ENCODE assay signal across 1 cellular context in genomic region chr9:34647084-34647403, GRCh38.
TF ChIP-seq lines count a peak whose summit lies in the region.

No MANE protein-coding gene starts in this region.

TF ChIP-seq in SK-N-SH, 30 proteins besides CTCF, POLR2A, EP300 and RAD21 (continued from another document):
- no peak for TF ChIP-seq ZBTB33 (IDR thresholded peaks at IDR 0.05; ENCODE audit: borderline replicate concordance, low read depth)
- no peak for TF ChIP-seq FOXJ3 (CRISPR knock-in tag; IDR thresholded peaks at IDR 0.05)
- no peak for TF ChIP-seq GABPA (IDR thresholded peaks at IDR 0.05; ENCODE audit: low read depth)
- TF ChIP-seq YY1 (IDR thresholded peaks at IDR 0.05; ENCODE audit: low read depth): no peak
- no peak for TF ChIP-seq NRF1 (IDR thresholded peaks at IDR 0.05; ENCODE audit: low read depth, low read length)
- TF ChIP-seq REST (IDR thresholded peaks at IDR 0.05; ENCODE audit: low read depth, low read length): no peak
